1 cellular context compared by ENCODE assay signal in genomic region chr3:46858996-46859710, GRCh38.
TF ChIP-seq lines count a peak whose summit lies in the region.

No MANE protein-coding gene starts in this region.

TF ChIP-seq in K562, 482 proteins besides CTCF, POLR2A, EP300 and RAD21:
- TF ChIP-seq, protein P1, sequence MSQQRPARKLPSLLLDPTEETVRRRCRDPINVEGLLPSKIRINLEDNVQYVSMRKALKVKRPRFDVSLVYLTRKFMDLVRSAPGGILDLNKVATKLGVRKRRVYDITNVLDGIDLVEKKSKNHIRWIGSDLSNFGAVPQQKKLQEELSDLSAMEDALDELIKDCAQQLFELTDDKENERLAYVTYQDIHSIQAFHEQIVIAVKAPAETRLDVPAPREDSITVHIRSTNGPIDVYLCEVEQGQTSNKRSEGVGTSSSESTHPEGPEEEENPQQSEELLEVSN (IDR thresholded peaks at IDR 0.05; ENCODE audit: borderline replicate concordance in 1 of 2, extremely low read depth in 1 of 2, insufficient read depth in 1 of 2, insufficient read length in 1 of 2, low read depth in 1 of 2, low read length in 1 of 2, poor library complexity in 1 of 2, severe bottlenecking in 1 of 2) = peak; percentile 19 to 38
- TF ChIP-seq, protein P2, sequence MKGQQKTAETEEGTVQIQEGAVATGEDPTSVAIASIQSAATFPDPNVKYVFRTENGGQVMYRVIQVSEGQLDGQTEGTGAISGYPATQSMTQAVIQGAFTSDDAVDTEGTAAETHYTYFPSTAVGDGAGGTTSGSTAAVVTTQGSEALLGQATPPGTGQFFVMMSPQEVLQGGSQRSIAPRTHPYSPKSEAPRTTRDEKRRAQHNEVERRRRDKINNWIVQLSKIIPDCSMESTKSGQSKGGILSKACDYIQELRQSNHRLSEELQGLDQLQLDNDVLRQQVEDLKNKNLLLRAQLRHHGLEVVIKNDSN (CRISPR knock-in tag; IDR thresholded peaks at IDR 0.05) = no peak
- TF ChIP-seq MAX (CRISPR knock-in tag; IDR thresholded peaks at IDR 0.05) = peak; percentile 58; the same call in 1 of the 2 replicates
- TF ChIP-seq, protein P3, sequence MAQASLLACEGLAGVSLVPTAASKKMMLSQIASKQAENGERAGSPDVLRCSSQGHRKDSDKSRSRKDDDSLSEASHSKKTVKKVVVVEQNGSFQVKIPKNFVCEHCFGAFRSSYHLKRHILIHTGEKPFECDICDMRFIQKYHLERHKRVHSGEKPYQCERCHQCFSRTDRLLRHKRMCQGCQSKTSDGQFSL (CRISPR knock-in tag; IDR thresholded peaks at IDR 0.05) = no peak
- TF ChIP-seq, protein P3 (tag; IDR thresholded peaks at IDR 0.05) = no peak
